In genomic region chr5:14450055-14450524, GRCh38 we compare ENCODE assay signal across 1 cellular context.
TF ChIP-seq lines count a peak whose summit lies in the region.

No MANE protein-coding gene starts in this region.

TF ChIP-seq in SK-N-SH treated with all-trans-retinoic acid at 6 μM for 48 hours, 23 proteins besides CTCF, POLR2A, EP300 and RAD21 (continued from another document):
- TF ChIP-seq CREB5 (CRISPR knock-in tag; IDR thresholded peaks at IDR 0.05; ENCODE audit: low read depth) (peak; percentile 48; the same call in 1 of the 2 replicates), POU6F1 (CRISPR knock-in tag; IDR thresholded peaks at IDR 0.05; ENCODE audit: borderline replicate concordance, low read depth) (no peak), ISL1 (CRISPR knock-in tag; IDR thresholded peaks at IDR 0.05) (peak; percentile 50; the same call in 1 of the 2 replicates), CSDC2 (CRISPR knock-in tag; IDR thresholded peaks at IDR 0.05) (0 out of 2 replicates have a peak, but pooled peaks have one; percentile 50)
